Comparison of ENCODE assay signal across 8 cellular contexts in genomic region chrX:153970398-153971123, GRCh38. TPM values are rescaled to one million over a fixed set of nuclear protein-coding genes. Genes with fewer than 3 reads are reported as not detected.
DNase-seq lines count a peak whose midpoint lies in the region; ATAC-seq, FAIRE-seq and TF ChIP-seq lines count a peak whose summit lies in the region.

No MANE protein-coding gene starts in this region.

- H3K27me3 Mint-ChIP-seq in dendritic cell treated with granulocyte-macrophage colony-stimulating factor and Interleukin-4, amounts not matched to agents 40 ng/mL and 50 ng/mL, for 4 days: no peaks in the 10 kb centered on the region

- H3K36me3 ChIP-seq in HUES48 (ENCODE audit: control insufficient read depth, insufficient read depth, low read length): no peaks in the 10 kb centered on the region; the same call in none of the 2 replicates
- H3K36me3 ChIP-seq in SJSA1: peaks cover 44% of the 10 kb centered on the region
- H3K36me3 ChIP-seq in right lobe of liver: no peaks in the 10 kb centered on the region

- H3K4me1 Mint-ChIP-seq in dendritic cell treated with granulocyte-macrophage colony-stimulating factor and Interleukin-4, amounts not matched to agents 40 ng/mL and 50 ng/mL, for 4 days (ENCODE audit: low read depth): peaks cover 58% of the 10 kb centered on the region

- no peaks in the 10 kb centered on the region for H3K27me3 ChIP-seq in HUES48 (ENCODE audit: control insufficient read depth, insufficient read depth, low read length)
- H3K27me3 ChIP-seq in SJSA1 (replicated peaks): no peaks in the 10 kb centered on the region
- H3K27me3 ChIP-seq in right lobe of liver: no peaks in the 10 kb centered on the region

- H3K4me1 ChIP-seq in HUES48 (ENCODE audit: control insufficient read depth, insufficient read depth, low read length) (peaks cover 27% of the 10 kb centered on the region), SJSA1 (replicated peaks) (peaks cover 21% of the 10 kb centered on the region), right lobe of liver (peaks cover 0 to 64% (median 2%) of the 10 kb centered on the region in 4 donors)

- peak overlapping the region; percentile 99 for H3K9ac ChIP-seq in HUES48 (ENCODE audit: low read depth, low read length)

- H3K4me3 Mint-ChIP-seq in dendritic cell treated with granulocyte-macrophage colony-stimulating factor and Interleukin-4, amounts not matched to agents 40 ng/mL and 50 ng/mL, for 4 days: peak overlapping the region; percentile 100

- FAIRE-seq in GM12892 (lab: Jason Lieb, UNC): no peak

- H3K9me3 Mint-ChIP-seq in dendritic cell treated with granulocyte-macrophage colony-stimulating factor and Interleukin-4, amounts not matched to agents 40 ng/mL and 50 ng/mL, for 4 days: no peaks in the 10 kb centered on the region

- H3K27ac ChIP-seq in HUES48 (ENCODE audit: low read depth, low read length) (peak overlapping the region; percentile 100), SJSA1 (peak overlapping the region; percentile 100), right lobe of liver (peak overlapping the region; percentile 98 to 99 (median 98)), substantia nigra (ENCODE audit: low read depth, low read length, poor library complexity, severe bottlenecking) (peak overlapping the region; percentile 98)

- H3K36me3 Mint-ChIP-seq in dendritic cell treated with granulocyte-macrophage colony-stimulating factor and Interleukin-4, amounts not matched to agents 40 ng/mL and 50 ng/mL, for 4 days (ENCODE audit: low read depth): peaks cover 45% of the 10 kb centered on the region

- intact Hi-C loops in dendritic cell treated with granulocyte-macrophage colony-stimulating factor and Interleukin-4, amounts not matched to agents 40 ng/mL and 50 ng/mL, for 4 days (cut with micrococcal nuclease): loop anchor here (5.0 kb wide), 1 partner anchor 42 kb away; no protein-coding TSS in a partner anchor
- intact Hi-C loops in right lobe of liver (cut with DNase I): no loop called here

- DNase-seq in AG04449 (ENCODE audit: low read depth, low spot score) (peak; percentile 12), GM12892 (ENCODE audit: insufficient read length) (no peak), SJSA1 (ENCODE audit: low read depth in 1 of 2, low spot score in 2 of 2) (peak; percentile 72 to 81), right lobe of liver (no peak), substantia nigra (lab: John Stamatoyannopoulos, UW) (peak in 28 of 49 donors; percentile 13 to 82 (median 50)), activated gamma-delta T cell treated with Interleukin-2 at 50 U/mL for 16 hours (no peak)

- peak overlapping the region; percentile 83 for H3K4me3 ChIP-seq in AG04449 (ENCODE audit: low read depth, low read length)
- H3K4me3 ChIP-seq in HUES48 (ENCODE audit: low read depth, low read length): peak overlapping the region; percentile 83
- peak overlapping the region; percentile 86 for H3K4me3 ChIP-seq in SJSA1
- peak overlapping the region; percentile 55 to 95 (median 77) for H3K4me3 ChIP-seq in right lobe of liver

- peak overlapping the region; percentile 99 for H3K27ac Mint-ChIP-seq in dendritic cell treated with granulocyte-macrophage colony-stimulating factor and Interleukin-4, amounts not matched to agents 40 ng/mL and 50 ng/mL, for 4 days

- 0 out of 2 replicates have a peak, but pooled peaks have one; percentile 7 for TF ChIP-seq POLR2A in GM12892 (IDR thresholded peaks at IDR 0.05; ENCODE audit: low read depth, low read length)
- TF ChIP-seq POLR2A in right lobe of liver (IDR thresholded peaks at IDR 0.05): no peak

- CTCF ChIA-PET in AG04449 (lab: Yijun Ruan, JAX): interaction anchor here (1.1 to 2.4 kb wide), 4 partner anchors 18 to 77 kb away, joined by 3 to 7 read pairs (median 4); partner anchors contain the start of gene ARHGAP4

- TF ChIP-seq CTCF in AG04449 (IDR thresholded peaks at IDR 0.05; ENCODE audit: insufficient read depth, low read length, missing control alignments) (no peak), right lobe of liver (IDR thresholded peaks at IDR 0.05) (no peak)

- POLR2A ChIA-PET in AG04449 (lab: Yijun Ruan, JAX): interaction anchor here (0.7 to 1.0 kb wide), 3 partner anchors 12 to 43 kb away, joined by 3 read pairs; no protein-coding TSS in a partner anchor

- peak; percentile 4 to 29 (median 14) for ATAC-seq in right lobe of liver

- H3K9me3 ChIP-seq in HUES48 (ENCODE audit: control insufficient read depth, insufficient read depth, low read length): no peaks in the 10 kb centered on the region
- H3K9me3 ChIP-seq in SJSA1 (replicated peaks): no peaks in the 10 kb centered on the region
- H3K9me3 ChIP-seq in right lobe of liver: no peaks in the 10 kb centered on the region

- WGBS in right lobe of liver (ENCODE audit: insufficient coverage, low coverage, low lambda C conversion rate, missing lambda C conversion rate): 17% methylated on average over 21 of the region's 47 CpGs

RNA-seq across cellular contexts. Expression of gene HCFC1, which starts 1.1 kb away (rescaled TPM):
- 13.3 TPM for polyA plus RNA-seq in GM12892 (2012; ENCODE audit: missing spikeins)
- 24.6 and 42.8 TPM in 2 replicates for total RNA-seq in SJSA1 (2014; rRNA removed; shearing (Covaris generic))
- 10 to 100 TPM; 15.2 to 32.5 (median 19.7) TPM for total RNA-seq in right lobe of liver

RNA-seq across cellular contexts. Expression of gene TMEM187, which starts 2.0 kb away (rescaled TPM):
- polyA plus RNA-seq in GM12892 (2012; ENCODE audit: missing spikeins): 2.2 TPM
- total RNA-seq in SJSA1 (2014; rRNA removed; shearing (Covaris generic)): 1.1 TPM in 1 of 2 replicates, not detected in the other
- total RNA-seq in right lobe of liver: 10 to 100 TPM in 1 of 6 experiments, 1 to 10 TPM in 5; 3.8 to 10.3 (median 5.9) TPM

RNA-seq across cellular contexts. Expression of gene RENBP, which starts 26.1 kb away (rescaled TPM):
- 3.7 TPM for polyA plus RNA-seq in GM12892 (2012; ENCODE audit: missing spikeins)
- total RNA-seq in SJSA1 (2014; rRNA removed; shearing (Covaris generic)): 0.11 TPM in 1 of 2 replicates, not detected in the other
- 1 to 10 TPM; 2.2 to 9.1 (median 5.2) TPM for total RNA-seq in right lobe of liver

RNA-seq across cellular contexts. Expression of gene NAA10, which starts 35.7 kb away (rescaled TPM):
- 76.2 TPM for polyA plus RNA-seq in GM12892 (2012; ENCODE audit: missing spikeins)
- 119 and 155 TPM in 2 replicates for total RNA-seq in SJSA1 (2014; rRNA removed; shearing (Covaris generic))
- total RNA-seq in right lobe of liver: 10 to 100 TPM; 36.1 to 56.2 (median 39.7) TPM

RNA-seq across cellular contexts. Expression of gene ARHGAP4, which starts 44.5 kb away (rescaled TPM):
- 23.2 TPM for polyA plus RNA-seq in GM12892 (2012; ENCODE audit: missing spikeins)
- total RNA-seq in SJSA1 (2014; rRNA removed; shearing (Covaris generic)): 0.63 TPM in 1 of 2 replicates, not detected in the other
- 10 to 100 TPM in 2 of 6 experiments, 1 to 10 TPM in 4; 5.5 to 11.9 (median 8.7) TPM for total RNA-seq in right lobe of liver

Comparison
In these comparisons a context has a peak if more than half of its experiments do, and no peak if none do; other contexts are left out.
1. DNase-seq: peak in AG04449 (single experiment), SJSA1 (2 of 2) and substantia nigra (28 of 49); none in GM12892 (single experiment), right lobe of liver (0 of 3) and activated gamma-delta T cell treated with Interleukin-2 at 50 U/mL for 16 hours (single experiment).
2. Peak in every context shown above with its lines, with median percentiles within 50 percentile points of each other: H3K4me3 ChIP-seq and H3K27ac ChIP-seq.